28 cellular contexts compared by ENCODE assay signal in the genomic region with DNA sequence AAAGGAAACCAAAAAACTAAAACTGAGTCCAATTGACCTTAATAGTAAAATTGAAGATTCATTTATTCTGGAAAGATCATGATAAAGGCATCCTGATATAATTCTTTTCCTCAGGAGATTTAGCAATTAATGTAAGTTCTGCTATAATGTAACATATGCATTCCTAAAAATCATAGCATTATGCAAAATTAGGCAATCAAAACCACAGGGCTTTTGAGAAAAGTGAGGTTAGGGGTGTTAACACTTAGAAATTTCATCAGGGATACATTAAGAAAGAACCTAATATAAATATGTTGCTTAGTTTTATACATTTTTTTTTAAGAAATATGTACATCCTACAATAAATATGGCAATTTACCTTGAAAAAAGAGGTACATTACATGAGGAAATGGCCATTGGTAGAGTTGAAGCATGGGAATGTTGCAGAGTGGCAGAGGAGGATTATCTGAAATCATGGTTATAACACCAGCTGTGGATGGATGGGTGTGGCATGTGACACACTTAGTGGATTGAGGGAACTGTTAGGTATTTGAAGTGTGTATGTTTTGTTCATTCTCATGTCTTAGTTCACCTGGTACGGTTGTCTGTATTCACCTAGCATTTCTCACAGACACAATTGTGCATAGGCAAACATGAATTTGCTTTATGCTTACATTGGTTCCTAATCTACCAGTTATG. TPM values are rescaled to one million over a fixed set of nuclear protein-coding genes. Genes with fewer than 3 reads are reported as not detected.
A peak's percentile ranks its signal among the peaks of the same experiment; 100 is the strongest.
DNase-seq lines count a peak whose midpoint lies in the region; TF ChIP-seq lines count a peak whose summit lies in the region.
"Had no signal": no experiment of that assay in that cellular context is flagged by ENCODE, and none has a peak within 500 bp of the region (broad histone marks: within the 10 kb centered on the region; RNA-seq: fewer than 3 reads in every experiment).

No MANE protein-coding gene starts in this region.

- H3K4me1 ChIP-seq in A673 (ENCODE audit: insufficient read depth, low read length, poor library complexity, severe bottlenecking): peaks cover 16% of the 10 kb centered on the region
- peaks cover 13% of the 10 kb centered on the region for H3K4me1 ChIP-seq in GM23248 (ENCODE audit: insufficient read depth)
- H3K4me1 ChIP-seq in MM.1S (ENCODE audit: low read length): no peaks in the 10 kb centered on the region
- H3K4me1 ChIP-seq: colonic mucosa, neural progenitor cell, testis had no signal

- H3K36me3 ChIP-seq in A673 (ENCODE audit: insufficient read depth, low read length, poor library complexity, severe bottlenecking) (peaks cover 5% of the 10 kb centered on the region), GM23248 (ENCODE audit: low read depth) (peaks cover 73% of the 10 kb centered on the region), MM.1S (replicated peaks; ENCODE audit: insufficient read depth, low read length) (0 out of 2 replicates have a peak, but pooled peaks cover 12% of the 10 kb centered on the region)
- H3K36me3 ChIP-seq: colonic mucosa had no signal

- H3K4me3 ChIP-seq in A673 (ENCODE audit: low read depth, low read length, poor library complexity, severe bottlenecking) (no peak overlapping the region), GM23248 (no peak overlapping the region), fibroblast of the aortic adventitia (ENCODE audit: low read depth, low read length) (no peak overlapping the region), MM.1S (ENCODE audit: low read length) (no peak overlapping the region)
- H3K4me3 ChIP-seq: colonic mucosa, GM12878, neural progenitor cell, psoas muscle, testis had no signal

- peak overlapping the region; percentile 71 for H3K27ac ChIP-seq in A673 (ENCODE audit: low read depth, low read length, poor library complexity, severe bottlenecking)
- peak overlapping the region; percentile 47 for H3K27ac ChIP-seq in GM23248
- no peak overlapping the region for H3K27ac ChIP-seq in MM.1S (ENCODE audit: low read length)
- no peak overlapping the region for H3K27ac ChIP-seq in substantia nigra (ENCODE audit: low read depth, low read length, poor library complexity, severe bottlenecking)
- H3K27ac ChIP-seq: colonic mucosa, neural progenitor cell, psoas muscle, testis, WERI-Rb-1 had no signal

- H4K20me1 ChIP-seq in GM23248 (ENCODE audit: insufficient read depth): no peaks in the 10 kb centered on the region
- no peaks in the 10 kb centered on the region for H4K20me1 ChIP-seq in MM.1S (ENCODE audit: insufficient read depth, low read length)

- H3K9ac ChIP-seq in GM23248: 0 out of 2 replicates have a peak overlapping the region, but pooled peaks have one; percentile 19
- H3K9ac ChIP-seq in MM.1S (ENCODE audit: low read length): no peak overlapping the region
- H3K9ac ChIP-seq: neural progenitor cell had no signal

- DNase-seq in A673 (ENCODE audit: low spot score) (no peak), GM23248 (peak; percentile 26), SW480 (ENCODE audit: low spot score) (peak; percentile 0), fibroblast of the aortic adventitia (ENCODE audit: low read depth) (peak; percentile 4), MM.1S (no peak), substantia nigra (lab: John Stamatoyannopoulos, UW) (no peak), inferior parietal cortex (ENCODE audit: extremely low spot score) (no peak), NCI-H345 treated with DMSO at 0.1 percent for 48 hours (lab: John Stamatoyannopoulos, UW; ENCODE audit: unreplicated experiment) (no peak)
- DNase-seq: activated CD4-positive, alpha-beta T cell treated with anti-CD3 and anti-CD28 coated beads, Interleukin-2, amount 50 U/mL, for 4 hours; activated naive CD4-positive, alpha-beta T cell treated with anti-CD3 and anti-CD28 coated beads for 36 hours; activated T-cell treated with anti-CD3 and anti-CD28 coated beads for 4 hours; CD4-positive, alpha-beta memory T cell; colonic mucosa; DMS53; foreskin melanocyte; H9; left colon; NCI-H1048; NCI-H2029 treated with DMSO at 0.1 percent for 48 hours; NCI-H446 treated with DMSO at 0.1 percent for 48 hours; psoas muscle; SHP77; stimulated activated CD4-positive, alpha-beta T cell treated with anti-CD3 and anti-CD28 coated beads, Interleukin-12 subunit alpha, Interleukin-12 subunit beta, amount 100 ng/mL, for 4 hours; T-helper 2 cell; testis; WERI-Rb-1 had no signal

- peaks cover 44% of the 10 kb centered on the region for H3K79me2 ChIP-seq in GM23248 (ENCODE audit: insufficient read depth)
- H3K79me2 ChIP-seq in MM.1S (ENCODE audit: low read length): no peaks in the 10 kb centered on the region

- H3K9me2 ChIP-seq in GM23248 (ENCODE audit: insufficient read depth) (no peaks in the 10 kb centered on the region), MM.1S (replicated peaks; ENCODE audit: insufficient read depth, low read length) (no peaks in the 10 kb centered on the region)

- H3K9me3 ChIP-seq in A673 (ENCODE audit: low read depth, low read length, poor library complexity, severe bottlenecking): no peaks in the 10 kb centered on the region
- no peaks in the 10 kb centered on the region for H3K9me3 ChIP-seq in GM23248 (ENCODE audit: low read depth)
- no peaks in the 10 kb centered on the region for H3K9me3 ChIP-seq in MM.1S (replicated peaks; ENCODE audit: insufficient read depth, low read length)
- H3K9me3 ChIP-seq: colonic mucosa, psoas muscle, testis had no signal

- H2AFZ ChIP-seq in GM23248 (no peak overlapping the region), MM.1S (ENCODE audit: low read length) (no peak overlapping the region)
- H2AFZ ChIP-seq: neural progenitor cell had no signal

- in situ Hi-C loops in GM23248 (cut with MboI): no loop called here

- no peaks in the 10 kb centered on the region for H3K27me3 ChIP-seq in A673 (replicated peaks; ENCODE audit: insufficient read depth, low read depth, low read length, poor library complexity)
- H3K27me3 ChIP-seq in GM23248 (replicated peaks; ENCODE audit: insufficient read depth): no peaks in the 10 kb centered on the region
- H3K27me3 ChIP-seq in MM.1S (replicated peaks; ENCODE audit: insufficient read depth, low read length): no peaks in the 10 kb centered on the region
- H3K27me3 ChIP-seq: colonic mucosa, neural progenitor cell, testis had no signal

- H3F3A ChIP-seq in GM23248 (ENCODE audit: insufficient read depth) (peaks cover 63% of the 10 kb centered on the region), MM.1S (ENCODE audit: insufficient read depth, low read length) (no peaks in the 10 kb centered on the region)

- POLR2A ChIA-PET in A673 (lab: Charles Lee; ENCODE audit: low non-redundant PET): no interaction called here

- BruUV-seq in A673 (replicated peaks; lab: Mats Ljungman, UMichigan): no TSS peak

- intact Hi-C loops in A673 (cut with micrococcal nuclease; ENCODE audit: unreplicated experiment): no loop called here

- H3K4me2 ChIP-seq in GM23248 (ENCODE audit: unreplicated experiment) (no peak overlapping the region), MM.1S (ENCODE audit: low read depth, low read length) (no peak overlapping the region)
- H3K4me2 ChIP-seq: neural progenitor cell had no signal

- CTCF ChIA-PET in A673 (lab: Charles Lee): no interaction called here

- 97 to 100% methylated on average over 1 of the region's 1 CpG for WGBS in GM23248 (ENCODE audit: low coverage in 1 of 2, low lambda C conversion rate in 2 of 2, missing lambda C conversion rate in 2 of 2), 2 experiments

- no peak for TF ChIP-seq CTCF in A673 (conservative IDR thresholded peaks at IDR 0.05; ENCODE audit: low read depth, low read length)
- no peak for TF ChIP-seq CTCF in fibroblast of the aortic adventitia (IDR thresholded peaks at IDR 0.05; ENCODE audit: insufficient read depth, low read length)
- no peak for TF ChIP-seq CTCF in MM.1S (IDR thresholded peaks at IDR 0.05; ENCODE audit: low read length)

RNA-seq across cellular contexts. Expression of a gene that starts 51.1 kb away (rescaled TPM):
- total RNA-seq in A673 (2021): 54.9 and 64.3 TPM in 2 replicates
- 37.7 and 69.7 TPM in 2 replicates for total RNA-seq in GM23248 (2014; rRNA removed; shearing (Covaris generic))
- polyA plus RNA-seq in GM23248 (2016; fragmentation: Nextera tagmentation; extraction: Ambion mirVana): 54.3 and 60.2 TPM in 2 replicates
- 67.4 and 84.6 TPM in 2 replicates for total RNA-seq in fibroblast of the aortic adventitia (ENCODE audit: low replicate concordance)

Comparison
In these comparisons a context has a peak if more than half of its experiments do, and no peak if none do; other contexts are left out.
1. DNase-seq: peak in GM23248 (single experiment), SW480 (single experiment) and fibroblast of the aortic adventitia (single experiment); none in A673 (single experiment), MM.1S (single experiment), substantia nigra (0 of 49), inferior parietal cortex (single experiment) and NCI-H345 treated with DMSO at 0.1 percent for 48 hours (single experiment).
2. H3K27ac ChIP-seq: peak in A673 (single experiment) and GM23248 (single experiment); none in MM.1S (single experiment) and substantia nigra (single experiment).